In genomic region chr20:25303292-25304024, GRCh38 we compare ENCODE assay signal across 1 cellular context.
A peak's percentile ranks its signal among the peaks of the same experiment; 100 is the strongest.
TF ChIP-seq lines count a peak whose summit lies in the region.

No MANE protein-coding gene starts in this region.

TF ChIP-seq in HepG2, 621 proteins besides CTCF, POLR2A, EP300 and RAD21 (continued from another document):
- no peak for TF ChIP-seq AHR (CRISPR knock-in tag; IDR thresholded peaks at IDR 0.05)
- TF ChIP-seq SRF (IDR thresholded peaks at IDR 0.05; ENCODE audit: low read depth, low read length): no peak
- TF ChIP-seq MIXL1 (CRISPR knock-in tag; IDR thresholded peaks at IDR 0.05): no peak
- no peak for TF ChIP-seq ZNF766 (CRISPR knock-in tag; IDR thresholded peaks at IDR 0.05; ENCODE audit: borderline replicate concordance)
- TF ChIP-seq ATF7 (IDR thresholded peaks at IDR 0.05): no peak
- 0 out of 2 replicates have a peak, but pooled peaks have one; percentile 29 for TF ChIP-seq ATF7 (CRISPR knock-in tag; IDR thresholded peaks at IDR 0.05)
- peak; percentile 36; the same call in 1 of the 2 replicates for TF ChIP-seq ZNF768 (CRISPR knock-in tag; IDR thresholded peaks at IDR 0.05)
- no peak for TF ChIP-seq SRSF9 (IDR thresholded peaks at IDR 0.05; ENCODE audit: borderline replicate concordance, insufficient read depth, low read depth, low read length, poor library complexity, severe bottlenecking)
- TF ChIP-seq TP53 (CRISPR knock-in tag; conservative IDR thresholded peaks at IDR 0.05): no peak
- TF ChIP-seq RBM22 (optimal IDR thresholded peaks at IDR 0.05; ENCODE audit: low read length): peak; percentile 55
- TF ChIP-seq E2F2 (CRISPR knock-in tag; IDR thresholded peaks at IDR 0.05; ENCODE audit: borderline replicate concordance): no peak
